In the genomic region with DNA sequence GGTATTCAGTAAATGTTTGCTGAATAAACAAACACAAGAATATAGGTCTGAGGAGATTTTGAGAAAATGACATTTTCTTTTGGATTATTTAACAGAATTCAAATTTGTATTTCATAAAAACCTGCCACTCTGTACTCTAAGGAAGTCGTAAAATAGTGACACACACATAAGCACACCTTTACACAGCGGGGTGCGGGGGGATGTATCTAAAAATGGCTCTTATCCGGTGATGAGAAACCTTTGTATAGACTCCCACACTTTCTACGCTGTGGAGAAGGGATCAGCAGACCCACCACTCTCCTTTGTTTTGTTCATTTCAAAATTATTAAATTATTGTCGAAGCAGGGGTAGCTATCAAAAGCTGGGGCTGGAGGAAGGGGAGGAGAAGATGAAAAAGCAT, we compare ENCODE assay signal across 17 cellular contexts. TPM values are rescaled to one million over a fixed set of nuclear protein-coding genes. Genes with fewer than 3 reads are reported as not detected.
A peak's percentile ranks its signal among the peaks of the same experiment; 100 is the strongest.
DNase-seq lines count a peak whose midpoint lies in the region; FAIRE-seq and TF ChIP-seq lines count a peak whose summit lies in the region.
"Had no signal": no experiment of that assay in that cellular context is flagged by ENCODE, and none has a peak within 500 bp of the region (broad histone marks: within the 10 kb centered on the region; RNA-seq: fewer than 3 reads in every experiment).

No MANE protein-coding gene starts in this region.

- H3K4me2 ChIP-seq in astrocyte (ENCODE audit: low read length) = no peak overlapping the region
- H3K4me2 ChIP-seq: A549 had no signal

- peak; percentile 13 for FAIRE-seq in astrocyte (lab: Jason Lieb, UNC)
- FAIRE-seq: A549, HepG2 had no signal

- H3K27ac Mint-ChIP-seq in astrocyte (ENCODE audit: unreplicated experiment) = no peak overlapping the region
- peak overlapping the region; percentile 91 for H3K27ac Mint-ChIP-seq in progenitor cell of endocrine pancreas
- H3K27ac Mint-ChIP-seq: CD4-positive, alpha-beta T cell had no signal

- H3K4me1 ChIP-seq in astrocyte (ENCODE audit: insufficient read depth, low read length) = peaks cover 17% of the 10 kb centered on the region
- H3K4me1 ChIP-seq: A549 had no signal

- H3K27me3 Mint-ChIP-seq in astrocyte (ENCODE audit: low read depth, unreplicated experiment) (no peaks in the 10 kb centered on the region), progenitor cell of endocrine pancreas (no peaks in the 10 kb centered on the region)
- H3K27me3 Mint-ChIP-seq: CD4-positive, alpha-beta T cell had no signal

- H3K36me3 Mint-ChIP-seq in astrocyte (ENCODE audit: low read depth, unreplicated experiment) (peaks cover 9% of the 10 kb centered on the region), progenitor cell of endocrine pancreas (ENCODE audit: insufficient read depth) (peaks cover 9% of the 10 kb centered on the region)

- peaks cover 8% of the 10 kb centered on the region for H3K36me3 ChIP-seq in astrocyte (ENCODE audit: insufficient read depth, low read length)

- no peaks in the 10 kb centered on the region for H4K20me1 ChIP-seq in astrocyte (ENCODE audit: insufficient read depth, low read length)

- TF ChIP-seq CTCF in astrocyte (IDR thresholded peaks at IDR 0.05; ENCODE audit: insufficient read depth, low read depth, low read length) (no peak), progenitor cell of endocrine pancreas (IDR thresholded peaks at IDR 0.05; ENCODE audit: unreplicated experiment) (no peak)

- no peak overlapping the region for H3K9ac ChIP-seq in astrocyte (ENCODE audit: low read length)

- H2AFZ ChIP-seq in astrocyte (ENCODE audit: low read depth, low read length) = no peak overlapping the region

- H3K4me3 ChIP-seq in astrocyte (ENCODE audit: insufficient read depth, low read depth, low read length) = no peak overlapping the region
- H3K4me3 ChIP-seq: A549, HAP-1 had no signal

- no peaks in the 10 kb centered on the region for H3K27me3 ChIP-seq in astrocyte (ENCODE audit: insufficient read depth, low read length)

- peaks cover 2% of the 10 kb centered on the region for H3K9me3 ChIP-seq in astrocyte (ENCODE audit: insufficient read depth, low read depth, low read length)
- H3K9me3 ChIP-seq: A549, HAP-1 had no signal

- H3K79me2 ChIP-seq in astrocyte (ENCODE audit: insufficient read depth, low read length) = no peaks in the 10 kb centered on the region

- DNase-seq in NCI-H2227 (lab: John Stamatoyannopoulos, UW; ENCODE audit: unreplicated experiment) (peak; percentile 5), NCI-H2227 treated with DMSO at 0.1 percent for 48 hours (lab: John Stamatoyannopoulos, UW) (no peak), NCI-H69 (lab: John Stamatoyannopoulos, UW) (peak; percentile 32), astrocyte (ENCODE audit: low read depth) (no peak), progenitor cell of endocrine pancreas (ENCODE audit: low spot score, unreplicated experiment) (no peak), NCI-H146 (lab: John Stamatoyannopoulos, UW) (no peak), SHP77 (lab: John Stamatoyannopoulos, UW) (no peak)
- DNase-seq: AML-193; CD4-positive, alpha-beta T cell; DMS153; DMS79 treated with DMSO at 0.1 percent for 48 hours; GF-D8 had no signal

- no peak overlapping the region for H3K4me3 Mint-ChIP-seq in astrocyte (ENCODE audit: unreplicated experiment)
- H3K4me3 Mint-ChIP-seq in progenitor cell of endocrine pancreas (ENCODE audit: low read depth) = no peak overlapping the region
- H3K4me3 Mint-ChIP-seq: CD4-positive, alpha-beta T cell had no signal

- H3K27ac ChIP-seq in astrocyte (ENCODE audit: low read depth, low read length) = no peak overlapping the region
- H3K27ac ChIP-seq: 22Rv1, A549, C4-2B had no signal

- H3K4me1 Mint-ChIP-seq in astrocyte (ENCODE audit: low read depth, unreplicated experiment) (peaks cover 8% of the 10 kb centered on the region), progenitor cell of endocrine pancreas (ENCODE audit: low read depth) (peaks cover 9% of the 10 kb centered on the region)

- H3K9me3 Mint-ChIP-seq in astrocyte (ENCODE audit: unreplicated experiment) (peaks cover 3% of the 10 kb centered on the region), progenitor cell of endocrine pancreas (ENCODE audit: low read depth) (no peaks in the 10 kb centered on the region)
- H3K9me3 Mint-ChIP-seq: CD4-positive, alpha-beta T cell had no signal

RNA-seq across cellular contexts. Expression of a gene that starts 58.0 kb away (rescaled TPM):
- 127 and 160 TPM in 2 replicates for total RNA-seq in astrocyte
- total RNA-seq in progenitor cell of endocrine pancreas = 216 and 224 TPM in 2 replicates

Comparison
In these comparisons a context has a peak if more than half of its experiments do, and no peak if none do; other contexts are left out.
1. DNase-seq: peak in NCI-H2227 (single experiment) and NCI-H69 (single experiment); none in NCI-H2227 treated with DMSO at 0.1 percent for 48 hours (single experiment), astrocyte (single experiment), progenitor cell of endocrine pancreas (single experiment), NCI-H146 (single experiment) and SHP77 (0 of 2).